8 cellular contexts compared by ENCODE assay signal in the genomic region with DNA sequence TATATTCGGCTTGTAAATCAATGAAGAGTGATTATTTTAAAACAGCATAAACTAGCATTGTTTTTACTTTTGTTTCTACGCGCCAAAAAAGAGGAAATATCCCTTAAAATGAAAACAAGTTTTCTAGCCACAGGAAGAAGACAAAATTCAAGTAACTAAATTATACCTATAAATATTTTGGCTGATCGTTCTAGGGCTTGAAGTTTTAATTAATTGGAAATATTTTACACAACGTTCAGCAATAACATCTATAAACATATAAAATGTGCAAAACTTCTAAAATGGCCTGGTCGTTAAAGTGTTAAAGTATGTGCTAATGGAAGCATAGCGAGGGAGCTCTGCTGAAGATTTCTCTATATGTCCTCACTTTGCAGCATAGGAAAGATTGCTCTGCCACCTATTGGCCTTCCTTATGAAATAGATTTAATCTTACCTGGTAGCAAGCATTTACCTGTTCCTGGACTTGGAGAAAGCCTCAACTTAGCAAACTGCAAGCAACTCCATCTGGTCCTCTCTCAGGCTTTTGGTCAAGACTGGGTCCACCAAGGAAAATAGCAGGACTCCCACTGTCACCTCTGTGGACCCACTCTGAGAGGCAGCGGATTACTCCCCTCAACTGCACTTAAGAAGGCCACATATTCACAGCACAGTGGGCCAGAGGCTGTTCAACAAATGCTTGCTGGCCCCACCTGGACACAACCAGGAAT.
DNase-seq lines count a peak whose midpoint lies in the region; ATAC-seq and TF ChIP-seq lines count a peak whose summit lies in the region.

No MANE protein-coding gene starts in this region.

- H3K27ac Mint-ChIP-seq in activated CD4-positive, alpha-beta T cell treated with anti-CD3 and anti-CD28 coated beads, Interleukin-2, amount 10 ng/mL, durations not matched to agents 24 days and 14 days, result no peak overlapping the region
- H3K27ac Mint-ChIP-seq in naive thymus-derived CD8-positive, alpha-beta T cell, result no peak overlapping the region

- POLR2A ChIA-PET in naive thymus-derived CD8-positive, alpha-beta T cell (lab: Charles Lee), result interaction anchor here (0.7 to 2.6 kb wide), 5 partner anchors 337 to 520 kb away, joined by 3 to 13 read pairs (median 3); no protein-coding TSS in a partner anchor

- TF ChIP-seq CTCF in epithelial cell of esophagus (IDR thresholded peaks at IDR 0.05; ENCODE audit: insufficient read depth, low read depth, low read length, missing control alignments), result peak; percentile 69

- no peaks in the 10 kb centered on the region for H3K36me3 Mint-ChIP-seq in activated CD4-positive, alpha-beta T cell treated with anti-CD3 and anti-CD28 coated beads, Interleukin-2, amount 10 ng/mL, durations not matched to agents 24 days and 14 days (ENCODE audit: low read depth)
- no peaks in the 10 kb centered on the region for H3K36me3 Mint-ChIP-seq in naive thymus-derived CD8-positive, alpha-beta T cell

- peaks cover 28% of the 10 kb centered on the region for H3K4me1 Mint-ChIP-seq in activated CD4-positive, alpha-beta T cell treated with anti-CD3 and anti-CD28 coated beads, Interleukin-2, amount 10 ng/mL, durations not matched to agents 24 days and 14 days
- H3K4me1 Mint-ChIP-seq in naive thymus-derived CD8-positive, alpha-beta T cell, result peaks cover 0 to 8% (median 0%) of the 10 kb centered on the region in 4 donors

- H3K9me3 Mint-ChIP-seq in activated CD4-positive, alpha-beta T cell treated with anti-CD3 and anti-CD28 coated beads, Interleukin-2, amount 10 ng/mL, durations not matched to agents 24 days and 14 days, result no peaks in the 10 kb centered on the region
- no peaks in the 10 kb centered on the region for H3K9me3 Mint-ChIP-seq in naive thymus-derived CD8-positive, alpha-beta T cell

- peak; percentile 45 for DNase-seq in COLO668 (lab: John Stamatoyannopoulos, UW; ENCODE audit: unreplicated experiment)
- DNase-seq in HCEC 1CT, result peak; percentile 67
- peak; percentile 66 for DNase-seq in NCI-H2196 treated with DMSO at 0.1 percent for 48 hours (lab: John Stamatoyannopoulos, UW; ENCODE audit: unreplicated experiment)
- peak; percentile 81 for DNase-seq in activated CD4-positive, alpha-beta T cell treated with anti-CD3 and anti-CD28 coated beads, Interleukin-2, amount 10 ng/mL, durations not matched to agents 24 days and 14 days
- DNase-seq in epithelial cell of esophagus (ENCODE audit: low read depth), result peak; percentile 88
- DNase-seq in naive thymus-derived CD8-positive, alpha-beta T cell, result peak in 9 of 10 donors; percentile 3 to 72 (median 46)
- DNase-seq in amniotic stem cell (lab: John Stamatoyannopoulos, UW), result no peak

- no peak overlapping the region for H3K4me3 ChIP-seq in epithelial cell of esophagus (ENCODE audit: low read length)

- H3K4me3 Mint-ChIP-seq in activated CD4-positive, alpha-beta T cell treated with anti-CD3 and anti-CD28 coated beads, Interleukin-2, amount 10 ng/mL, durations not matched to agents 24 days and 14 days, result no peak overlapping the region
- H3K4me3 Mint-ChIP-seq in naive thymus-derived CD8-positive, alpha-beta T cell, result no peak overlapping the region

- peaks cover 9% of the 10 kb centered on the region for H3K27me3 Mint-ChIP-seq in activated CD4-positive, alpha-beta T cell treated with anti-CD3 and anti-CD28 coated beads, Interleukin-2, amount 10 ng/mL, durations not matched to agents 24 days and 14 days
- H3K27me3 Mint-ChIP-seq in naive thymus-derived CD8-positive, alpha-beta T cell, result peaks cover 0 to 8% (median 0%) of the 10 kb centered on the region in 5 donors

- peak; percentile 87 to 96 for ATAC-seq in naive thymus-derived CD8-positive, alpha-beta T cell
- ATAC-seq in HG03045 (IDR thresholded peaks at IDR 0.05; ENCODE audit: unreplicated experiment), result no peak

- intact Hi-C loops in activated CD4-positive, alpha-beta T cell treated with anti-CD3 and anti-CD28 coated beads, Interleukin-2, amount 10 ng/mL, durations not matched to agents 24 days and 14 days (cut with micrococcal nuclease), result loop anchor here (1.0 to 10.0 kb wide), 11 partner anchors 58 to 653 kb away; no protein-coding TSS in a partner anchor
